ENCODE assay signal across 13 cellular contexts in the genomic region with DNA sequence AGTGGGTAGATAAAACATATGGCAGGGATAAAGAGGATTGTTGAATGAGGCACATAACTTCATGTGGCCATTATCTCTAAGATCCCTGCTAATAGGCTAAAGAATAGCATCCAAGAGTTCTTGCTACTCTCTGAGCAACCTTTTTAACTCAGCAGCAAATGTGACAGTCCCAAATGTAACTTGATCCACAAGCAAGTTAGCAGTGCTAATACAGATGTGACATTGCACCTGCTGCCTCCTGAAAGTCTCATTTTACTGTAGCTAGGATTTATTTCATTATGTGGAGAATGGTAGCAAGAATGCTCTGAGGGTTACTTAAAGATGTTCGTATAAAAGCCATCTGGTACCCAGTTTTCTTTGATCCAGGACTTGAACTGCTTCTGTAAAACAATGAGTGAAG.
DNase-seq lines count a peak whose midpoint lies in the region.
"Had no signal": no experiment of that assay in that cellular context is flagged by ENCODE, and none has a peak within 500 bp of the region (broad histone marks: within the 10 kb centered on the region; RNA-seq: fewer than 3 reads in every experiment).

No MANE protein-coding gene starts in this region.

- DNase-seq in NCI-H748 (lab: John Stamatoyannopoulos, UW; ENCODE audit: unreplicated experiment) (peak; percentile 84), NCI-H748 treated with DMSO at 0.1 percent for 48 hours (lab: John Stamatoyannopoulos, UW) (no peak), NCI-H1417 (lab: John Stamatoyannopoulos, UW) (peak in 2 of 3 experiments; percentile 31 to 53), NCI-H82 treated with DMSO at 0.1 percent for 48 hours (lab: John Stamatoyannopoulos, UW; ENCODE audit: unreplicated experiment) (peak; percentile 68), UCSD-AML1 (lab: John Stamatoyannopoulos, UW; ENCODE audit: unreplicated experiment) (no peak), HK-2 (ENCODE audit: unreplicated experiment) (no peak)
- DNase-seq in central memory CD4-positive, alpha-beta T cell: no peak
- DNase-seq: DMS153, IMR-90, Karpas-422, MG63, NCI-H1436, PC-3 had no signal

Comparison
In these comparisons a context has a peak if more than half of its experiments do, and no peak if none do; other contexts are left out.
1. DNase-seq: peak in NCI-H748 (single experiment), NCI-H1417 (2 of 3) and NCI-H82 treated with DMSO at 0.1 percent for 48 hours (single experiment); none in NCI-H748 treated with DMSO at 0.1 percent for 48 hours (single experiment), central memory CD4-positive, alpha-beta T cell (single experiment), UCSD-AML1 (single experiment) and HK-2 (single experiment).